Comparison of ENCODE assay signal across 1 cellular context in genomic region chr15:29411299-29411698, GRCh38.
TF ChIP-seq lines count a peak whose summit lies in the region.

No MANE protein-coding gene starts in this region.

TF ChIP-seq in WTC11, 78 proteins besides CTCF, POLR2A, EP300 and RAD21 (continued from another document):
- TF ChIP-seq E2F5 (CRISPR knock-in tag; IDR thresholded peaks at IDR 0.05): no peak
- TF ChIP-seq GTF2I (CRISPR knock-in tag; conservative IDR thresholded peaks at IDR 0.05): no peak
- no peak for TF ChIP-seq PREB (CRISPR knock-in tag; IDR thresholded peaks at IDR 0.05; ENCODE audit: borderline replicate concordance)
- TF ChIP-seq ZNF423 (CRISPR knock-in tag; IDR thresholded peaks at IDR 0.05): no peak
- TF ChIP-seq ZNF512 (CRISPR knock-in tag; IDR thresholded peaks at IDR 0.05; ENCODE audit: borderline replicate concordance): no peak
- TF ChIP-seq TEAD1 (CRISPR knock-in tag; IDR thresholded peaks at IDR 0.05): no peak
- no peak for TF ChIP-seq FOXJ3 (CRISPR knock-in tag; IDR thresholded peaks at IDR 0.05; ENCODE audit: borderline replicate concordance)
- TF ChIP-seq JAZF1 (CRISPR knock-in tag; IDR thresholded peaks at IDR 0.05): no peak
- TF ChIP-seq PRDM15 (CRISPR knock-in tag; IDR thresholded peaks at IDR 0.05): no peak
